Comparison of ENCODE assay signal across 15 cellular contexts in the genomic region with DNA sequence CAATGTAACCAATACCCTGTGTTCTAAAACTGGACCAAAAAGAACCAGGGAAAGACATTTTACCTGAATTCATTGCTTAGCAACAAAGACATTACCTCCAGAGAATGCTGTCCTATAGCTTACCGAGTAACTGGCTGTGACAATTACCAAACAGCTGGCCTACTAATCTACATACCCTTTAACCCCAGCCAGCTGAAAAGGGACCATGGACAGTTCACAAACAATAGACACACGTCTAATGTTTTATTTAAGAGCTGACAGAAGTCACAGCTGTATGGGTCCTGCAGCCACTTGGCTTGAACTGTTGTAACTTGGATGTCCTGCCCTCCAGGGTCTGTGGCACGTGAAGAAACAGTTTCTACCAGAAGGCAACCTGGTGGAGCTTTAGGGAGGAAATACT.
DNase-seq lines count a peak whose midpoint lies in the region; ATAC-seq and TF ChIP-seq lines count a peak whose summit lies in the region.
"Had no signal": no experiment of that assay in that cellular context is flagged by ENCODE, and none has a peak within 500 bp of the region (broad histone marks: within the 10 kb centered on the region; RNA-seq: fewer than 3 reads in every experiment).

No MANE protein-coding gene starts in this region.

- CTCF ChIA-PET in HEK293 (lab: Yijun Ruan, JAX) = no interaction called here

- H3K4me1 ChIP-seq in GM23338 (ENCODE audit: insufficient read depth) (no peaks in the 10 kb centered on the region), HEK293 (ENCODE audit: control insufficient read depth, insufficient read depth, low read length) (no peaks in the 10 kb centered on the region), mucosa of descending colon (ENCODE audit: low read depth) (no peaks in the 10 kb centered on the region)

- H3K9me3 Mint-ChIP-seq in GM23338 (peaks cover 2% of the 10 kb centered on the region; the same call in 2 of the 3 replicates), neural crest cell (peaks cover 12% of the 10 kb centered on the region)
- peaks cover 5% of the 10 kb centered on the region for H3K9me3 Mint-ChIP-seq in activated T-cell treated with anti-CD3 and anti-CD28 coated beads, Interleukin-2, amount 50 U/mL, for 4 hours

- POLR2A ChIA-PET in HEK293 (lab: Yijun Ruan, JAX) = no interaction called here

- H2AFZ ChIP-seq in GM23338 = no peak overlapping the region
- H2AFZ ChIP-seq: GM23248 had no signal

- DNase-seq in GM23338 (ENCODE audit: low spot score) = no peak
- no peak for DNase-seq in neural crest cell (ENCODE audit: low read depth, low spot score)
- no peak for DNase-seq in mucosa of descending colon
- DNase-seq in activated T-cell treated with anti-CD3 and anti-CD28 coated beads, Interleukin-2, amount 50 U/mL, for 4 hours = no peak
- DNase-seq in NCI-H2227 (lab: John Stamatoyannopoulos, UW; ENCODE audit: unreplicated experiment) = no peak
- DNase-seq: Calu3, DMS79, GM23248, H7, IMR-90 had no signal

- H3K27me3 ChIP-seq in GM23338 (ENCODE audit: insufficient read depth) = no peaks in the 10 kb centered on the region

- H3K4me1 Mint-ChIP-seq in GM23338 (no peaks in the 10 kb centered on the region), neural crest cell (peaks cover 32% of the 10 kb centered on the region)
- no peaks in the 10 kb centered on the region for H3K4me1 Mint-ChIP-seq in activated T-cell treated with anti-CD3 and anti-CD28 coated beads, Interleukin-2, amount 50 U/mL, for 4 hours (ENCODE audit: low read depth)
- H3K4me1 Mint-ChIP-seq: CD14-positive monocyte had no signal

- H3K27me3 Mint-ChIP-seq in GM23338 (ENCODE audit: insufficient read depth, low read depth, poor library complexity) = no peaks in the 10 kb centered on the region
- H3K27me3 Mint-ChIP-seq in neural crest cell (ENCODE audit: low read depth) = no peaks in the 10 kb centered on the region
- peaks cover 2% of the 10 kb centered on the region for H3K27me3 Mint-ChIP-seq in activated T-cell treated with anti-CD3 and anti-CD28 coated beads, Interleukin-2, amount 50 U/mL, for 4 hours (ENCODE audit: low read depth)

- no peak overlapping the region for H3K4me2 ChIP-seq in GM23338

- H3K36me3 Mint-ChIP-seq in GM23338 (ENCODE audit: low read depth) (no peaks in the 10 kb centered on the region), neural crest cell (ENCODE audit: low read depth) (peaks cover 7% of the 10 kb centered on the region)
- H3K36me3 Mint-ChIP-seq in activated T-cell treated with anti-CD3 and anti-CD28 coated beads, Interleukin-2, amount 50 U/mL, for 4 hours (ENCODE audit: insufficient read depth) = no peaks in the 10 kb centered on the region
- H3K36me3 Mint-ChIP-seq: CD14-positive monocyte had no signal

- H3K36me3 ChIP-seq in GM23338 (ENCODE audit: insufficient read depth) (no peaks in the 10 kb centered on the region), HEK293 (ENCODE audit: control insufficient read depth in 2 of 2, insufficient read depth in 1 of 2, low read length in 2 of 2) (no peaks in the 10 kb centered on the region), mucosa of descending colon (ENCODE audit: low read depth) (no peaks in the 10 kb centered on the region)

- H3K27ac ChIP-seq in GM23338 (ENCODE audit: low read depth) = no peak overlapping the region
- no peak overlapping the region for H3K27ac ChIP-seq in HEK293 (ENCODE audit: extremely low read depth, low read depth, low read length)
- H3K27ac ChIP-seq: GM23248 had no signal

- no peaks in the 10 kb centered on the region for H3K79me2 ChIP-seq in GM23338 (replicated peaks; ENCODE audit: insufficient read depth)

- H3K27ac Mint-ChIP-seq in GM23338 (no peak overlapping the region), neural crest cell (ENCODE audit: unreplicated experiment) (no peak overlapping the region)
- H3K27ac Mint-ChIP-seq: CD14-positive monocyte had no signal

- no peaks in the 10 kb centered on the region for H3K9me2 ChIP-seq in GM23338 (ENCODE audit: insufficient read depth)

- TF ChIP-seq CTCF in GM23338 (conservative IDR thresholded peaks at IDR 0.05; ENCODE audit: low read depth in 2 of 2) (no peak), HEK293 (tag by site-specific recombination; IDR thresholded peaks at IDR 0.05) (no peak), neural crest cell (conservative IDR thresholded peaks at IDR 0.05) (no peak), mucosa of descending colon (IDR thresholded peaks at IDR 0.05) (no peak)

- H3K4me3 ChIP-seq in GM23338 (no peak overlapping the region), HEK293 (ENCODE audit: low read depth, low read length) (no peak overlapping the region), mucosa of descending colon (no peak overlapping the region)
- H3K4me3 ChIP-seq: GM12878, GM23248 had no signal

- H3K9me3 ChIP-seq in HEK293 (ENCODE audit: control insufficient read depth, insufficient read depth, low read depth, low read length) (no peaks in the 10 kb centered on the region), mucosa of descending colon (no peaks in the 10 kb centered on the region)

- intact Hi-C loops in mucosa of descending colon (cut with DNase I, micrococcal nuclease) = no loop called here

- ATAC-seq in GM23338 (no peak), mucosa of descending colon (no peak), GM21723 (IDR thresholded peaks at IDR 0.05; ENCODE audit: unreplicated experiment) (no peak)
- no peak for ATAC-seq in activated T-cell treated with anti-CD3 and anti-CD28 coated beads, Interleukin-2, amount 50 U/mL, for 4 hours
- ATAC-seq: GM12878 had no signal

- no peaks in the 10 kb centered on the region for H3F3A ChIP-seq in GM23338 (replicated peaks; ENCODE audit: low read depth)

- H3K4me3 Mint-ChIP-seq in GM23338 (no peak overlapping the region), neural crest cell (peak overlapping the region; percentile 32)
- no peak overlapping the region for H3K4me3 Mint-ChIP-seq in activated T-cell treated with anti-CD3 and anti-CD28 coated beads, Interleukin-2, amount 50 U/mL, for 4 hours
- H3K4me3 Mint-ChIP-seq: CD14-positive monocyte had no signal

- H4K20me1 ChIP-seq in GM23338 (replicated peaks; ENCODE audit: insufficient read depth) = no peaks in the 10 kb centered on the region

TF ChIP-seq in HEK293, 187 proteins besides CTCF, POLR2A, EP300 and RAD21 (continues in another document):
- TF ChIP-seq, protein P1, sequence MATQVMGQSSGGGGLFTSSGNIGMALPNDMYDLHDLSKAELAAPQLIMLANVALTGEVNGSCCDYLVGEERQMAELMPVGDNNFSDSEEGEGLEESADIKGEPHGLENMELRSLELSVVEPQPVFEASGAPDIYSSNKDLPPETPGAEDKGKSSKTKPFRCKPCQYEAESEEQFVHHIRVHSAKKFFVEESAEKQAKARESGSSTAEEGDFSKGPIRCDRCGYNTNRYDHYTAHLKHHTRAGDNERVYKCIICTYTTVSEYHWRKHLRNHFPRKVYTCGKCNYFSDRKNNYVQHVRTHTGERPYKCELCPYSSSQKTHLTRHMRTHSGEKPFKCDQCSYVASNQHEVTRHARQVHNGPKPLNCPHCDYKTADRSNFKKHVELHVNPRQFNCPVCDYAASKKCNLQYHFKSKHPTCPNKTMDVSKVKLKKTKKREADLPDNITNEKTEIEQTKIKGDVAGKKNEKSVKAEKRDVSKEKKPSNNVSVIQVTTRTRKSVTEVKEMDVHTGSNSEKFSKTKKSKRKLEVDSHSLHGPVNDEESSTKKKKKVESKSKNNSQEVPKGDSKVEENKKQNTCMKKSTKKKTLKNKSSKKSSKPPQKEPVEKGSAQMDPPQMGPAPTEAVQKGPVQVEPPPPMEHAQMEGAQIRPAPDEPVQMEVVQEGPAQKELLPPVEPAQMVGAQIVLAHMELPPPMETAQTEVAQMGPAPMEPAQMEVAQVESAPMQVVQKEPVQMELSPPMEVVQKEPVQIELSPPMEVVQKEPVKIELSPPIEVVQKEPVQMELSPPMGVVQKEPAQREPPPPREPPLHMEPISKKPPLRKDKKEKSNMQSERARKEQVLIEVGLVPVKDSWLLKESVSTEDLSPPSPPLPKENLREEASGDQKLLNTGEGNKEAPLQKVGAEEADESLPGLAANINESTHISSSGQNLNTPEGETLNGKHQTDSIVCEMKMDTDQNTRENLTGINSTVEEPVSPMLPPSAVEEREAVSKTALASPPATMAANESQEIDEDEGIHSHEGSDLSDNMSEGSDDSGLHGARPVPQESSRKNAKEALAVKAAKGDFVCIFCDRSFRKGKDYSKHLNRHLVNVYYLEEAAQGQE (tag by site-specific recombination; IDR thresholded peaks at IDR 0.05) = peak; percentile 51; the same call in 1 of the 2 replicates

TF ChIP-seq in PFSK-1, 5 proteins besides CTCF, POLR2A, EP300 and RAD21:
- no peak for TF ChIP-seq POLR2AphosphoS5 (IDR thresholded peaks at IDR 0.05; ENCODE audit: low read depth, low read length)
- TF ChIP-seq, protein P1 (IDR thresholded peaks at IDR 0.05; ENCODE audit: insufficient read depth in 1 of 2, low read depth in 2 of 2, low read length in 2 of 2) = peak; percentile 46 to 86; a peak in 3 of 4 replicates
- no peak for TF ChIP-seq SIN3A (IDR thresholded peaks at IDR 0.05; ENCODE audit: borderline replicate concordance, insufficient read depth, low read length)
- no peak for TF ChIP-seq TAF1 (IDR thresholded peaks at IDR 0.05; ENCODE audit: borderline replicate concordance, insufficient read depth, low read length)
- TF ChIP-seq FOXP2 (optimal IDR thresholded peaks at IDR 0.05; ENCODE audit: borderline replicate concordance, extremely low read depth, extremely low read length, insufficient read depth) = no peak
